22 cellular contexts compared by ENCODE assay signal in the genomic region with DNA sequence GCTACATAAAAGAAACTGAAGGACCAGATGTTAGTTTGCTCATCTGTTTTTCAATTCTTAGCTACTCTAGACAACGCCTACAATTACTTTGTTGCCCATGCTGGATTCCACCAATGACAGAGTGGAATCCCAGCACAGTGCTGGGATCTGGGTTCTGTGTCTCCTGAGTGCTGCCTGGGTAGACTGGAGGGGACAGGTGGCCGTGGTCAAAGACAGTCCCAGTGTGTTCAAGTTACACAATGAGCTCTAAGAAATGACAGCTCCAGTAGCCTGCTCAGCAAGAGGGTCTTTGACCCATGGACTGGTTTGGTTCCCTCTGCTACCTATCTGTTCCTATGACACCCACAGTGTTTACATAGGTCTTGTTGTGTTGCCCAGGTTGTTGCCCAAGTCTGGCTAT.
"Had no signal": no experiment of that assay in that cellular context is flagged by ENCODE, and none has a peak within 500 bp of the region (broad histone marks: within the 10 kb centered on the region; RNA-seq: fewer than 3 reads in every experiment).

No MANE protein-coding gene starts in this region.

- H3K9me3 ChIP-seq: SK-N-SH had no signal

- DNase-seq: IMR-90, Karpas-422, KG1, MM.1S, NCI-H1092 treated with DMSO at 0.1 percent for 48 hours, NCI-H1436, NCI-H187, NCI-H2029, NCI-H2081 treated with DMSO at 0.1 percent for 48 hours, NCI-H2171, NCI-H226, NCI-H446, NCI-H510A, NCI-H524 treated with DMSO at 0.1 percent for 48 hours, NCI-H69, NCI-H774, Right ventricle myocardium superior, RPMI8226, SIG-M5, SK-N-SH had no signal

- H3K4me2 ChIP-seq: SK-N-SH had no signal

- H3K9ac ChIP-seq: SK-N-SH had no signal

- H3K27ac ChIP-seq: HL-60 had no signal

- FAIRE-seq: RCC 7860 had no signal

- H3K9me2 ChIP-seq: SK-N-SH had no signal
